ENCODE assay signal across 13 cellular contexts in genomic region chr9:37301369-37302172, GRCh38.
DNase-seq lines count a peak whose midpoint lies in the region; ATAC-seq and TF ChIP-seq lines count a peak whose summit lies in the region.
"Had no signal": no experiment of that assay in that cellular context is flagged by ENCODE, and none has a peak within 500 bp of the region (broad histone marks: within the 10 kb centered on the region; RNA-seq: fewer than 3 reads in every experiment).

No MANE protein-coding gene starts in this region.

- H3K9ac ChIP-seq in BLaER1 = peak overlapping the region; percentile 81
- no peak overlapping the region for H3K9ac ChIP-seq in endocrine pancreas (ENCODE audit: control insufficient read depth, insufficient read depth, low read length)

- no peaks in the 10 kb centered on the region for H3K9me3 Mint-ChIP-seq in chondrocyte (ENCODE audit: low read depth)
- H3K9me3 Mint-ChIP-seq: HFFc6 had no signal

- H3K4me3 Mint-ChIP-seq in chondrocyte (ENCODE audit: unreplicated experiment) = no peak overlapping the region
- H3K4me3 Mint-ChIP-seq: HFFc6 had no signal

- H3K27me3 ChIP-seq in BLaER1 (no peaks in the 10 kb centered on the region), endocrine pancreas (ENCODE audit: control insufficient read depth, insufficient read depth, low read length) (no peaks in the 10 kb centered on the region)
- H3K27me3 ChIP-seq: esophagus muscularis mucosa had no signal

- no peaks in the 10 kb centered on the region for H4K20me1 ChIP-seq in BLaER1

- no peak for TF ChIP-seq CTCF in chondrocyte (IDR thresholded peaks at IDR 0.05)

- H3K36me3 Mint-ChIP-seq in chondrocyte (ENCODE audit: low read depth) = peaks cover 3% of the 10 kb centered on the region

- peaks cover 24% of the 10 kb centered on the region for H3K4me1 Mint-ChIP-seq in chondrocyte (ENCODE audit: low read depth)

- H3K9me3 ChIP-seq in BLaER1 (no peaks in the 10 kb centered on the region), endocrine pancreas (ENCODE audit: control insufficient read depth, low read length) (no peaks in the 10 kb centered on the region)
- H3K9me3 ChIP-seq: esophagus muscularis mucosa, prostate gland had no signal

- peak overlapping the region; percentile 95 for H3K27ac ChIP-seq in BLaER1
- H3K27ac ChIP-seq: esophagus muscularis mucosa, prostate gland had no signal

- no peaks in the 10 kb centered on the region for H3K27me3 Mint-ChIP-seq in chondrocyte (ENCODE audit: low read depth)

- peak; percentile 17 for DNase-seq in G401 (ENCODE audit: low spot score)
- DNase-seq in OCI-M1 (lab: John Stamatoyannopoulos, UW) = peak; percentile 22
- no peak for DNase-seq in chondrocyte (ENCODE audit: low spot score)
- no peak for DNase-seq in superior temporal gyrus (ENCODE audit: extremely low spot score)
- DNase-seq in HK-2 (ENCODE audit: unreplicated experiment) = no peak
- DNase-seq: HFFc6; NCI-H1930; stimulated activated CD4-positive, alpha-beta T cell treated with anti-CD3 and anti-CD28 coated beads, Interleukin-2, amount 100 ng/mL, for 24 hours had no signal

- H3K36me3 ChIP-seq in BLaER1 (peaks cover 73% of the 10 kb centered on the region), endocrine pancreas (ENCODE audit: control insufficient read depth, insufficient read depth, low read length) (no peaks in the 10 kb centered on the region)
- H3K36me3 ChIP-seq: prostate gland had no signal

- no peak overlapping the region for H3K27ac Mint-ChIP-seq in chondrocyte (ENCODE audit: unreplicated experiment)

- H3K4me3 ChIP-seq in BLaER1 (peak overlapping the region; percentile 45), endocrine pancreas (ENCODE audit: control insufficient read depth, insufficient read depth, low read length) (peak overlapping the region; percentile 59)
- H3K4me3 ChIP-seq: esophagus muscularis mucosa, prostate gland had no signal

- H3K4me2 ChIP-seq in BLaER1 = peak overlapping the region; percentile 92

- in situ Hi-C loops in G401 (cut with HindIII; ENCODE audit: low sequenced_read_pairs) = no loop called here

- ATAC-seq in HG02759 (IDR thresholded peaks at IDR 0.05; ENCODE audit: unreplicated experiment) = no peak

- H3K4me1 ChIP-seq in BLaER1 = peaks cover 99% of the 10 kb centered on the region
- H3K4me1 ChIP-seq in endocrine pancreas (ENCODE audit: control insufficient read depth, insufficient read depth, low read length) = no peaks in the 10 kb centered on the region
- H3K4me1 ChIP-seq: esophagus muscularis mucosa, prostate gland had no signal

Comparison
In these comparisons a context has a peak if more than half of its experiments do, and no peak if none do; other contexts are left out.
1. DNase-seq: peak in G401 (single experiment) and OCI-M1 (single experiment); none in chondrocyte (single experiment), superior temporal gyrus (single experiment) and HK-2 (single experiment).